Comparison of ENCODE assay signal across 10 cellular contexts in the genomic region with DNA sequence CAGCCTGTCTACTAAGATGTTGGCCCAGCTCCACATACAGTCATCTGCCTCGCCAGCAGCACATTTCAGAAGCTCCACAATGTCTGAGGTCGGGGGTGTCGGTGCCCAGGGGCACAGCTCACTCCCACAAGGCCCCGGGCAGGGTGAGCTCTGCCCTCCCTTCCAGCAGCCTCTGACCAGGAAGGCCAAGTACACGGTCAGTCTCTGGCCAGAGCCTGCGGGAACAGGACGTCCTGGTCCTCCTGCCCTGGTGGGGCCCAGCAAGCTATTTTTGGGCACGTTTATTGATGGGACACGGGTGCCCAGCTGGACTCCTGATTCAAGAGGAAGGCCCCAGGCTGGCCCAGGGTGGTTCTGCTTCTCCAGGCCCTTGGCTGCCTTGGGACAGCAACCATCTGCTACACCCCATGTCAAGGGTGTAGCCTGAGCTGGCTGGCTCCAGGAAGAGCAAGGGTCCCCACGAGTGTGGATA.
DNase-seq lines count a peak whose midpoint lies in the region; ATAC-seq and TF ChIP-seq lines count a peak whose summit lies in the region.
"Had no signal": no experiment of that assay in that cellular context is flagged by ENCODE, and none has a peak within 500 bp of the region (broad histone marks: within the 10 kb centered on the region; RNA-seq: fewer than 3 reads in every experiment).

No MANE protein-coding gene starts in this region.

- intact Hi-C loops in heart left ventricle (cut with DNase I): loop anchor here in 8 of 10 donors (5.0 to 10.0 kb wide), 4 partner anchors 48 to 203 kb away; partner anchors contain the start of gene CEBPB (in 6 of the 8)
- intact Hi-C loops in ovary (cut with DNase I): no loop called here
- intact Hi-C loops in colonic mucosa (cut with DNase I): no loop called here

- TF ChIP-seq POLR2A in heart left ventricle (IDR thresholded peaks at IDR 0.05) (no peak), ovary (IDR thresholded peaks at IDR 0.05) (peak; percentile 18)

- no peaks in the 10 kb centered on the region for H3K36me3 ChIP-seq in adipocyte (ENCODE audit: control insufficient read depth, insufficient read depth, low read length, severe bottlenecking)
- H3K36me3 ChIP-seq in heart left ventricle: no peaks in the 10 kb centered on the region
- H3K36me3 ChIP-seq in ovary: no peaks in the 10 kb centered on the region
- H3K36me3 ChIP-seq in colonic mucosa: no peaks in the 10 kb centered on the region

- CTCF ChIA-PET in HEK293T (lab: Yijun Ruan, JAX): interaction anchor here (0.6 kb wide), 1 partner anchor 275 kb away, joined by 4 read pairs; no protein-coding TSS in a partner anchor

- DNase-seq in AG08395 (ENCODE audit: low spot score): peak; percentile 29
- peak; percentile 48 for DNase-seq in adipocyte (ENCODE audit: low read depth)
- peak; percentile 60 to 96 (median 86) for DNase-seq in heart left ventricle
- DNase-seq in ovary: peak; percentile 41 to 83 (median 69)
- DNase-seq in HEK293T (ENCODE audit: extremely low spot score): no peak
- no peak for DNase-seq in OCI-M1 (lab: John Stamatoyannopoulos, UW)
- DNase-seq in colonic mucosa: no peak
- no peak for DNase-seq in CD1c-positive myeloid dendritic cell (ENCODE audit: extremely low spot score)
- DNase-seq: foreskin keratinocyte, NCI-H1105 had no signal

- peak; percentile 70 to 87 (median 85) for ATAC-seq in heart left ventricle
- ATAC-seq: foreskin keratinocyte had no signal

- POLR2A ChIA-PET in HEK293T (lab: Yijun Ruan, JAX): no interaction called here

- H3K27me3 ChIP-seq in adipocyte (replicated peaks; ENCODE audit: control insufficient read depth, insufficient read depth, low read length): no peaks in the 10 kb centered on the region
- no peaks in the 10 kb centered on the region for H3K27me3 ChIP-seq in heart left ventricle
- no peaks in the 10 kb centered on the region for H3K27me3 ChIP-seq in ovary
- no peaks in the 10 kb centered on the region for H3K27me3 ChIP-seq in colonic mucosa
- H3K27me3 ChIP-seq: foreskin keratinocyte had no signal

- peak overlapping the region; percentile 62 to 95 (median 81) for H3K27ac ChIP-seq in heart left ventricle
- H3K27ac ChIP-seq in ovary: no peak overlapping the region
- no peak overlapping the region for H3K27ac ChIP-seq in colonic mucosa
- H3K27ac ChIP-seq: foreskin keratinocyte had no signal

- H3K4me1 ChIP-seq in adipocyte (ENCODE audit: control insufficient read depth, insufficient read depth, low read length) (peaks cover 14% of the 10 kb centered on the region), heart left ventricle (peaks cover 0 to 61% (median 32%) of the 10 kb centered on the region in 12 donors), ovary (ENCODE audit: insufficient read depth) (peaks cover 9% of the 10 kb centered on the region), colonic mucosa (no peaks in the 10 kb centered on the region)
- H3K4me1 ChIP-seq: foreskin keratinocyte had no signal

- peak; percentile 99 for TF ChIP-seq EP300 in ovary (IDR thresholded peaks at IDR 0.05)

- TF ChIP-seq CTCF in heart left ventricle (IDR thresholded peaks at IDR 0.05): no peak
- TF ChIP-seq CTCF in ovary (IDR thresholded peaks at IDR 0.05): no peak
- TF ChIP-seq CTCF in colonic mucosa (IDR thresholded peaks at IDR 0.05): no peak

- H3K9me3 ChIP-seq in adipocyte (ENCODE audit: control insufficient read depth, low read length) (no peaks in the 10 kb centered on the region), heart left ventricle (no peaks in the 10 kb centered on the region), ovary (no peaks in the 10 kb centered on the region), colonic mucosa (no peaks in the 10 kb centered on the region)

- H3K9ac ChIP-seq in adipocyte (ENCODE audit: low read length): peak overlapping the region; percentile 39
- H3K9ac ChIP-seq in colonic mucosa (ENCODE audit: low read depth in 2 of 2, low read length in 2 of 2): no peak overlapping the region

- WGBS in heart left ventricle, 4 donors: 10 to 33% (median 26%) methylated on average over 6 to 10 of the region's 10 CpGs
- WGBS in ovary, 3 donors: 24 to 38% (median 32%) methylated on average over 10 of the region's 10 CpGs

- H3K4me3 ChIP-seq in adipocyte (ENCODE audit: low read length): no peak overlapping the region
- no peak overlapping the region for H3K4me3 ChIP-seq in heart left ventricle
- no peak overlapping the region for H3K4me3 ChIP-seq in ovary
- H3K4me3 ChIP-seq in colonic mucosa: no peak overlapping the region

TF ChIP-seq in HEK293T, 16 proteins besides CTCF, POLR2A, EP300 and RAD21:
- TF ChIP-seq, protein P1, sequence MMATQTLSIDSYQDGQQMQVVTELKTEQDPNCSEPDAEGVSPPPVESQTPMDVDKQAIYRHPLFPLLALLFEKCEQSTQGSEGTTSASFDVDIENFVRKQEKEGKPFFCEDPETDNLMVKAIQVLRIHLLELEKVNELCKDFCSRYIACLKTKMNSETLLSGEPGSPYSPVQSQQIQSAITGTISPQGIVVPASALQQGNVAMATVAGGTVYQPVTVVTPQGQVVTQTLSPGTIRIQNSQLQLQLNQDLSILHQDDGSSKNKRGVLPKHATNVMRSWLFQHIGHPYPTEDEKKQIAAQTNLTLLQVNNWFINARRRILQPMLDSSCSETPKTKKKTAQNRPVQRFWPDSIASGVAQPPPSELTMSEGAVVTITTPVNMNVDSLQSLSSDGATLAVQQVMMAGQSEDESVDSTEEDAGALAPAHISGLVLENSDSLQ (IDR thresholded peaks at IDR 0.05): no peak
- TF ChIP-seq NFRKB (IDR thresholded peaks at IDR 0.05): no peak
- TF ChIP-seq SUZ12 (IDR thresholded peaks at IDR 0.05): no peak
- TF ChIP-seq FOXM1 (IDR thresholded peaks at IDR 0.05; ENCODE audit: borderline replicate concordance): no peak
- TF ChIP-seq L3MBTL2 (conservative IDR thresholded peaks at IDR 0.05): no peak
- no peak for TF ChIP-seq CTBP1 (IDR thresholded peaks at IDR 0.05; ENCODE audit: borderline replicate concordance)
- no peak for TF ChIP-seq TARDBP (IDR thresholded peaks at IDR 0.05)
- TF ChIP-seq ARNT (IDR thresholded peaks at IDR 0.05): no peak
- no peak for TF ChIP-seq LEF1 (IDR thresholded peaks at IDR 0.05; ENCODE audit: borderline replicate concordance)
- TF ChIP-seq SP1 (IDR thresholded peaks at IDR 0.05): no peak
- no peak for TF ChIP-seq ZNF384 (IDR thresholded peaks at IDR 0.05)
- TF ChIP-seq HDGF (IDR thresholded peaks at IDR 0.05; ENCODE audit: borderline replicate concordance): no peak

Comparison
In these comparisons a context has a peak if more than half of its experiments do, and no peak if none do; other contexts are left out.
1. DNase-seq: peak in AG08395 (single experiment), adipocyte (single experiment), heart left ventricle (5 of 5) and ovary (5 of 5); none in HEK293T (single experiment), OCI-M1 (single experiment), colonic mucosa (single experiment) and CD1c-positive myeloid dendritic cell (single experiment).
2. H3K27ac ChIP-seq: peak in heart left ventricle (12 of 12); none in ovary (0 of 2) and colonic mucosa (single experiment).
3. intact Hi-C loops: an anchor here in heart left ventricle (5.0 to 10.0 kb wide); none called in ovary and colonic mucosa.